8 cellular contexts compared by ENCODE assay signal in genomic region chr3:146544013-146544928, GRCh38. TPM values are rescaled to one million over a fixed set of nuclear protein-coding genes. Genes with fewer than 3 reads are reported as not detected.
DNase-seq lines count a peak whose midpoint lies in the region; ATAC-seq, FAIRE-seq and TF ChIP-seq lines count a peak whose summit lies in the region.

PLSCR1 (minus strand) TSS chr3:146544607; CDS start chr3:146536552, 8,055 bp downstream.

- DNase-seq in DMS53 treated with DMSO at 0.1 percent for 48 hours (lab: John Stamatoyannopoulos, UW; ENCODE audit: unreplicated experiment) (peak; percentile 44), IMR-90 (peak; percentile 93), RCC 7860 (ENCODE audit: low spot score) (peak; percentile 95), esophagus squamous epithelium (lab: John Stamatoyannopoulos, UW) (peak; percentile 55)
- peak; percentile 76 to 77 for DNase-seq in activated T-cell treated with anti-CD3 and anti-CD28 coated beads, Interleukin-2, amount 50 U/mL, for 72 hours
- peak; percentile 58 for DNase-seq in stimulated activated CD8-positive, alpha-beta memory T cell treated with anti-CD3 and anti-CD28 coated beads, Interleukin-7, amount 100 ng/mL, for 24 hours (ENCODE audit: low read depth)

- H4K5ac ChIP-seq in IMR-90 (ENCODE audit: low read depth, low read length) = peak within 1 kb of the TSS; percentile 79

- peak within 1 kb of the TSS; percentile 68 for H4K91ac ChIP-seq in IMR-90 (ENCODE audit: insufficient read depth, low read depth, low read length)

- peak within 1 kb of the TSS; percentile 18 to 86; a peak in 3 of 4 replicates for H4K8ac ChIP-seq in IMR-90 (ENCODE audit: low read depth in 2 of 2, low read length in 2 of 2)

- H3K9me3 ChIP-seq in IMR-90 (ENCODE audit: control insufficient read depth, insufficient read depth, low read length) (no peaks in the 10 kb centered on the region), esophagus squamous epithelium (no peaks in the 10 kb centered on the region), muscle layer of duodenum (ENCODE audit: control insufficient read depth in 1 of 2, low read length in 2 of 2) (no peaks in the 10 kb centered on the region)

- peak within 1 kb of the TSS; percentile 83 to 95 for H3K4me3 Mint-ChIP-seq in activated T-cell treated with anti-CD3 and anti-CD28 coated beads, Interleukin-2, amount 50 U/mL, for 72 hours

- peaks cover 0 to 3% of the 10 kb centered on the region in 2 donors for H3K36me3 Mint-ChIP-seq in activated T-cell treated with anti-CD3 and anti-CD28 coated beads, Interleukin-2, amount 50 U/mL, for 72 hours (ENCODE audit: insufficient read depth in 2 of 2)

- no peak within 1 kb of the TSS for H2BK15ac ChIP-seq in IMR-90 (ENCODE audit: low read depth, low read length)

- no peaks in the 10 kb centered on the region for H3K9me3 Mint-ChIP-seq in activated T-cell treated with anti-CD3 and anti-CD28 coated beads, Interleukin-2, amount 50 U/mL, for 72 hours

- H3K14ac ChIP-seq in IMR-90 (replicated peaks; ENCODE audit: low read depth, low read length) = peak within 1 kb of the TSS; percentile 76

- H2BK20ac ChIP-seq in IMR-90 (ENCODE audit: low read depth, low read length) = peak within 1 kb of the TSS; percentile 42

- H3K4me3 ChIP-seq in IMR-90 (ENCODE audit: insufficient read depth, low read depth, low read length) (peak within 1 kb of the TSS; percentile 95), esophagus squamous epithelium (peak within 1 kb of the TSS; percentile 62 to 86 (median 80)), muscle layer of duodenum (ENCODE audit: low read depth in 1 of 2, low read length in 2 of 2) (peak within 1 kb of the TSS; percentile 78 to 87)

- H2AK9ac ChIP-seq in IMR-90 (replicated peaks; ENCODE audit: low read depth, low read length, poor library complexity) = no peak within 1 kb of the TSS

- in situ Hi-C loops in IMR-90 (cut with MboI; ENCODE audit: low sequenced_read_pairs) = no loop called here

- H3K27me3 Mint-ChIP-seq in activated T-cell treated with anti-CD3 and anti-CD28 coated beads, Interleukin-2, amount 50 U/mL, for 72 hours (ENCODE audit: low read depth) = no peaks in the 10 kb centered on the region

- peak; percentile 89 for FAIRE-seq in RCC 7860 (lab: Jason Lieb, UNC)

- no TSS peak for BruUV-seq in IMR-90 (replicated peaks; lab: Mats Ljungman, UMichigan)

- TF ChIP-seq POLR2A in IMR-90 (IDR thresholded peaks at IDR 0.05; ENCODE audit: low read depth, low read length) (peak; percentile 74), esophagus squamous epithelium (IDR thresholded peaks at IDR 0.05) (peak in 3 of 4 donors; percentile 65 to 90 (median 85))

- WGBS in IMR-90 (ENCODE audit: extremely low coverage in 2 of 2, insufficient read length in 1 of 2), 2 experiments = 0% methylated on average over 14 of the region's 51 CpGs; no CpG with 5 or more reads in 1 of the 2 experiments
- WGBS in esophagus squamous epithelium, 2 donors = 0% methylated on average over 16 to 24 of the region's 51 CpGs

- dilution Hi-C loops in IMR-90 (cut with HindIII; ENCODE audit: low sequenced_read_pairs, unreplicated experiment) = no loop called here

- peak within 1 kb of the TSS; percentile 81 for H2BK120ac ChIP-seq in IMR-90 (ENCODE audit: low read depth, low read length)

- ATAC-seq in GM21529 (IDR thresholded peaks at IDR 0.05; ENCODE audit: unreplicated experiment) (peak; percentile 82), IMR-90 (ENCODE audit: low read depth) (peak; percentile 97)
- ATAC-seq in activated T-cell treated with anti-CD3 and anti-CD28 coated beads, Interleukin-2, amount 50 U/mL, for 72 hours (replicated peaks in 1 of 2) = peak; percentile 83 to 85

- H3K36me3 ChIP-seq in IMR-90 (ENCODE audit: control insufficient read depth, insufficient read depth, low read length) (peaks cover 1% of the 10 kb centered on the region; the same call in 1 of the 2 replicates), esophagus squamous epithelium (no peaks in the 10 kb centered on the region), muscle layer of duodenum (ENCODE audit: control insufficient read depth in 1 of 2, insufficient read depth in 2 of 2, low read length in 2 of 2) (peaks cover 0 to 4% of the 10 kb centered on the region in 2 donors)

- H2AFZ ChIP-seq in IMR-90 (replicated peaks; ENCODE audit: low read length, poor library complexity) = peak within 1 kb of the TSS; percentile 91

- H3K9me1 ChIP-seq in IMR-90 (ENCODE audit: insufficient read depth, low read length) = peaks cover 5% of the 10 kb centered on the region

- H3K4me2 ChIP-seq in IMR-90 (ENCODE audit: low read depth, low read length) = peak within 1 kb of the TSS; percentile 91

- H2AK5ac ChIP-seq in IMR-90 (ENCODE audit: low read depth, low read length) = 0 out of 2 replicates have a peak within 1 kb of the TSS, but pooled peaks have one; percentile 5

- TF ChIP-seq CTCF in IMR-90 (conservative IDR thresholded peaks at IDR 0.05; ENCODE audit: low read depth, low read length) = no peak
- TF ChIP-seq CTCF in esophagus squamous epithelium (IDR thresholded peaks at IDR 0.05) = no peak

- H4K20me1 ChIP-seq in IMR-90 (ENCODE audit: insufficient read depth, low read length) = no peaks in the 10 kb centered on the region

- peaks cover 69% of the 10 kb centered on the region for H3K4me1 Mint-ChIP-seq in activated T-cell treated with anti-CD3 and anti-CD28 coated beads, Interleukin-2, amount 50 U/mL, for 72 hours (ENCODE audit: low read depth)

- peak within 1 kb of the TSS; percentile 90 for H3K9ac ChIP-seq in IMR-90 (ENCODE audit: low read depth, low read length)

- H3K4me1 ChIP-seq in IMR-90 (ENCODE audit: control insufficient read depth, insufficient read depth, low read length) = peaks cover 7% of the 10 kb centered on the region; the same call in 1 of the 2 replicates
- peaks cover 0 to 52% (median 23%) of the 10 kb centered on the region in 3 donors for H3K4me1 ChIP-seq in esophagus squamous epithelium
- H3K4me1 ChIP-seq in muscle layer of duodenum (ENCODE audit: control insufficient read depth in 1 of 2, insufficient read depth in 2 of 2, low read length in 2 of 2) = peaks cover 9 to 24% of the 10 kb centered on the region in 2 donors

- H2BK5ac ChIP-seq in IMR-90 (ENCODE audit: low read depth, low read length, poor library complexity, severe bottlenecking) = peak within 1 kb of the TSS; percentile 68

- peak within 1 kb of the TSS; percentile 81 for H3K56ac ChIP-seq in IMR-90 (ENCODE audit: extremely low read depth, insufficient read depth, low read length)

- POLR2A ChIA-PET in IMR-90 (lab: Charles Lee; ENCODE audit: unreplicated experiment) = interaction anchor here (0.8 kb wide), 1 partner anchor 37 kb away, joined by 3 read pairs; no protein-coding TSS in a partner anchor

- peaks cover 9 to 30% of the 10 kb centered on the region in 2 experiments for H3K79me1 ChIP-seq in IMR-90 (ENCODE audit: low read depth in 1 of 2, low read length in 2 of 2)

- peak within 1 kb of the TSS; percentile 70 for H3K27ac Mint-ChIP-seq in activated T-cell treated with anti-CD3 and anti-CD28 coated beads, Interleukin-2, amount 50 U/mL, for 72 hours

- intact Hi-C loops in IMR-90 (cut with micrococcal nuclease) (loop anchor here (1.0 kb wide), 1 partner anchor 75 kb away; the partner anchor contains the start of gene PLSCR2), esophagus squamous epithelium (cut with DNase I) (no loop called here)

- H3K18ac ChIP-seq in IMR-90 (ENCODE audit: low read depth, low read length) = peak within 1 kb of the TSS; percentile 86

- CTCF ChIA-PET in IMR-90 (lab: Yijun Ruan, JAX) = interaction anchor here (0.9 to 1.3 kb wide), 3 partner anchors 11 to 217 kb away, joined by 3 to 4 read pairs (median 4); no protein-coding TSS in a partner anchor

- TF ChIP-seq RAD21 in IMR-90 (IDR thresholded peaks at IDR 0.05; ENCODE audit: low read length) = no peak

- H3K27me3 ChIP-seq in IMR-90 (ENCODE audit: control insufficient read depth, insufficient read depth, low read length) (no peaks in the 10 kb centered on the region), esophagus squamous epithelium (no peaks in the 10 kb centered on the region), muscle layer of duodenum (ENCODE audit: low read depth, low read length) (no peaks in the 10 kb centered on the region)

- H3K4ac ChIP-seq in IMR-90 (ENCODE audit: low read depth, low read length) = peak within 1 kb of the TSS; percentile 75

- H3K27ac ChIP-seq in IMR-90 (ENCODE audit: insufficient read depth, low read length) (peak within 1 kb of the TSS; percentile 89), esophagus squamous epithelium (peak within 1 kb of the TSS; percentile 92 to 99 (median 97)), muscle layer of duodenum (ENCODE audit: low read length) (peak within 1 kb of the TSS; percentile 90)

- H3K23ac ChIP-seq in IMR-90 (ENCODE audit: low read depth, low read length) = peak within 1 kb of the TSS; percentile 69

TF ChIP-seq in IMR-90, 13 proteins besides CTCF, POLR2A, EP300 and RAD21 (continues in another document):
- no peak for TF ChIP-seq SMC3 (IDR thresholded peaks at IDR 0.05; ENCODE audit: low read depth, low read length)
- TF ChIP-seq NFE2L2 (IDR thresholded peaks at IDR 0.05; ENCODE audit: low read depth, low read length) = no peak
- peak; percentile 57; the same call in 1 of the 2 replicates for TF ChIP-seq MXI1 (IDR thresholded peaks at IDR 0.05; ENCODE audit: borderline replicate concordance, low read depth, low read length)
- no peak for TF ChIP-seq FOS (IDR thresholded peaks at IDR 0.05; ENCODE audit: low read depth, low read length)
- TF ChIP-seq RFX5 (IDR thresholded peaks at IDR 0.05; ENCODE audit: low read depth, low read length) = no peak
- TF ChIP-seq MAZ (IDR thresholded peaks at IDR 0.05; ENCODE audit: borderline replicate concordance, low read depth, low read length) = 0 out of 2 replicates have a peak, but pooled peaks have one; percentile 61
- no peak for TF ChIP-seq RCOR1 (IDR thresholded peaks at IDR 0.05; ENCODE audit: insufficient replicate concordance, low read length)
- peak; percentile 11; the same call in 1 of the 2 replicates for TF ChIP-seq CEBPB (IDR thresholded peaks at IDR 0.05; ENCODE audit: low read depth, low read length)

RNA-seq across cellular contexts. Expression of gene PLSCR1, which starts in this region (rescaled TPM):
- total RNA-seq in IMR-90 (2012; rRNA removed) (5.6 and 11.7 TPM in 2 replicates), esophagus squamous epithelium (100 to 1,000 TPM in 1 of 4 donors, 10 to 100 TPM in 3; 51.1 to 138 (median 63.3) TPM)
- polyA plus RNA-seq in IMR-90 (2012; rRNA removed) = 11.5 and 13.2 TPM in 2 replicates
- polyA plus RNA-seq in IMR-90 (2012; cell fraction: cytosol; rRNA removed) = 10.0 and 10.3 TPM in 2 replicates
- polyA plus RNA-seq in IMR-90 (2012; cell fraction: nucleus; rRNA removed; ENCODE audit: low replicate concordance) = 4.8 and 15.0 TPM in 2 replicates
- 10 to 100 TPM; 48.7 to 65.5 TPM for total RNA-seq in activated T-cell treated with anti-CD3 and anti-CD28 coated beads, Interleukin-2, amount 50 U/mL, for 72 hours

Comparison
In these comparisons a context has a peak if more than half of its experiments do, and no peak if none do; other contexts are left out.
1. Peak in every context shown above with its lines: DNase-seq, ATAC-seq, H3K4me3 ChIP-seq and H3K27ac ChIP-seq.
2. DNase-seq: peak in every context shown above with its lines; median percentile 95 in RCC 7860; 93 in IMR-90; 76 in activated T-cell treated with anti-CD3 and anti-CD28 coated beads, Interleukin-2, amount 50 U/mL, for 72 hours; 58 in stimulated activated CD8-positive, alpha-beta memory T cell treated with anti-CD3 and anti-CD28 coated beads, Interleukin-7, amount 100 ng/mL, for 24 hours; 55 in esophagus squamous epithelium; 44 in DMS53 treated with DMSO at 0.1 percent for 48 hours.